ENCODE assay signal across 20 cellular contexts in the genomic region with DNA sequence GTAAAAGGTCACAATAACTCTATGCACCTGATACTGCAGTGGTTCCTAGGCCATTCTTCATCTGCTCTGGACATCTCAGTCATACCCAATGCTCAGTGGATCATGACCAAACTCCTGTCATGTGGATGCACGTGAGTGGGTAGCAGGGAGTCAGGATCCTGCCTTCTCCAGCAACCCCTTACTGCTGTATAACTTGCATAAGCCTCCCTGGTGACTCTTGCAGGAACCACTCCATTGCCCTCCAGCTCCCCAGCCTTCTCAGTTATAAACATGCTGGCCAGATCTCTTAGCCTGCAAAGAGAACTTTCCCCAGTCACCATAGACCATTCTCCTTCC.
DNase-seq lines count a peak whose midpoint lies in the region; ATAC-seq and TF ChIP-seq lines count a peak whose summit lies in the region.
"Had no signal": no experiment of that assay in that cellular context is flagged by ENCODE, and none has a peak within 500 bp of the region (broad histone marks: within the 10 kb centered on the region; RNA-seq: fewer than 3 reads in every experiment).

No MANE protein-coding gene starts in this region.

- no peak overlapping the region for H3K18ac ChIP-seq in neuronal stem cell (ENCODE audit: low read length)

- intact Hi-C loops in activated B cell treated with CpG ODN at 0.5 μM for 24 hours (cut with micrococcal nuclease), result loop anchor here (5.0 kb wide), 2 partner anchors 275 to 480 kb away; no protein-coding TSS in a partner anchor
- intact Hi-C loops in activated CD4-positive, alpha-beta T cell treated with anti-CD3 and anti-CD28 coated beads, Interleukin-2, amount 10 ng/mL, durations not matched to agents 24 days and 14 days (cut with micrococcal nuclease), result loop anchor here (5.0 kb wide), 1 partner anchor 115 kb away; no protein-coding TSS in a partner anchor

- ATAC-seq in GM19468 (IDR thresholded peaks at IDR 0.05; ENCODE audit: extremely low read depth, unreplicated experiment) (peak; percentile 18), activated B cell treated with CpG ODN at 0.5 μM for 24 hours (ENCODE audit: low read depth) (peak; percentile 22)
- no peak for ATAC-seq in stimulated activated effector memory CD8-positive, alpha-beta T cell treated with anti-CD3 and anti-CD28 coated beads, Interleukin-12 subunit alpha, Interleukin-12 subunit beta, amount 100 ng/mL, for 72 hours
- ATAC-seq: esophagus mucosa, gastroesophageal sphincter had no signal

- H3K9me3 ChIP-seq in neuronal stem cell (replicated peaks in 1 of 2; ENCODE audit: control insufficient read depth in 2 of 2, insufficient read depth in 1 of 2, low read depth in 1 of 2, low read length in 2 of 2), result no peaks in the 10 kb centered on the region
- H3K9me3 ChIP-seq: gastroesophageal sphincter, thoracic aorta had no signal

- TF ChIP-seq CTCF in activated B cell treated with CpG ODN at 0.5 μM for 24 hours (IDR thresholded peaks at IDR 0.05), result no peak

- no peak overlapping the region for H3K4me3 Mint-ChIP-seq in activated T-cell treated with anti-CD3 and anti-CD28 coated beads, Interleukin-2, amount 50 U/mL, for 24 hours
- H3K4me3 Mint-ChIP-seq in activated B cell treated with CpG ODN at 0.5 μM for 24 hours, result no peak overlapping the region
- no peak overlapping the region for H3K4me3 Mint-ChIP-seq in stimulated activated effector memory CD8-positive, alpha-beta T cell treated with anti-CD3 and anti-CD28 coated beads, Interleukin-12 subunit alpha, Interleukin-12 subunit beta, amount 100 ng/mL, for 72 hours
- no peak overlapping the region for H3K4me3 Mint-ChIP-seq in activated CD4-positive, alpha-beta T cell treated with anti-CD3 and anti-CD28 coated beads, Interleukin-2, amount 10 ng/mL, durations not matched to agents 24 days and 14 days
- H3K4me3 Mint-ChIP-seq: activated naive CD8-positive, alpha-beta T cell treated with anti-CD3 and anti-CD28 coated beads, Interleukin-2, amount 10 ng/mL, durations not matched to agents 7 days and 5 days had no signal

- H3K27me3 Mint-ChIP-seq in activated T-cell treated with anti-CD3 and anti-CD28 coated beads, Interleukin-2, amount 50 U/mL, for 24 hours, result no peaks in the 10 kb centered on the region
- H3K27me3 Mint-ChIP-seq in activated B cell treated with CpG ODN at 0.5 μM for 24 hours, result no peaks in the 10 kb centered on the region
- no peaks in the 10 kb centered on the region for H3K27me3 Mint-ChIP-seq in activated CD4-positive, alpha-beta T cell treated with anti-CD3 and anti-CD28 coated beads, Interleukin-2, amount 10 ng/mL, durations not matched to agents 24 days and 14 days
- H3K27me3 Mint-ChIP-seq: activated naive CD8-positive, alpha-beta T cell treated with anti-CD3 and anti-CD28 coated beads, Interleukin-2, amount 10 ng/mL, durations not matched to agents 7 days and 5 days had no signal

- H2AFZ ChIP-seq in neuronal stem cell (ENCODE audit: low read length), result no peak overlapping the region

- peaks cover 5 to 11% of the 10 kb centered on the region in 2 donors for H3K36me3 ChIP-seq in neuronal stem cell (replicated peaks in 1 of 2; ENCODE audit: control insufficient read depth in 2 of 2, insufficient read depth in 2 of 2, low read length in 2 of 2)
- H3K36me3 ChIP-seq: thoracic aorta had no signal

- no peak for DNase-seq in activated T-cell treated with anti-CD3 and anti-CD28 coated beads, Interleukin-2, amount 50 U/mL, for 24 hours
- no peak for DNase-seq in activated T-cell treated with anti-CD3 and anti-CD28 coated beads, Interleukin-2, amount 50 U/mL, for 1 hour
- DNase-seq in activated B cell treated with CpG ODN at 0.5 μM for 24 hours (no peak), DMS79 treated with DMSO at 0.1 percent for 48 hours (lab: John Stamatoyannopoulos, UW) (no peak), neuronal stem cell (ENCODE audit: low spot score) (no peak)
- no peak for DNase-seq in stimulated activated effector memory CD8-positive, alpha-beta T cell treated with anti-CD3 and anti-CD28 coated beads, Interleukin-12 subunit alpha, Interleukin-12 subunit beta, amount 100 ng/mL, for 72 hours (ENCODE audit: low spot score in 2 of 2)
- DNase-seq in activated CD4-positive, alpha-beta T cell treated with anti-CD3 and anti-CD28 coated beads, Interleukin-2, amount 10 ng/mL, durations not matched to agents 24 days and 14 days, result no peak
- DNase-seq: activated CD4-positive, CD25-positive, alpha-beta regulatory T cell treated with anti-CD3 and anti-CD28 coated beads, Interleukin-2, amount 50 U/mL, for 72 hours; activated naive CD8-positive, alpha-beta T cell treated with anti-CD3 and anti-CD28 coated beads, Interleukin-2, amount 10 ng/mL, durations not matched to agents 7 days and 5 days; cerebellar nuclear complex; effector CD8-positive, alpha-beta T cell; HCEC 1CT; mesenchymal stem cell; NCI-H1417 treated with DMSO at 0.1 percent for 48 hours; NCI-H345; RPMI8226 had no signal

- H3K23ac ChIP-seq in neuronal stem cell (ENCODE audit: low read depth, low read length, poor library complexity), result no peak overlapping the region

- no peak overlapping the region for H3K4me2 ChIP-seq in neuronal stem cell (ENCODE audit: insufficient read depth, low read length, poor library complexity, severe bottlenecking)

- H3K4me1 Mint-ChIP-seq in activated T-cell treated with anti-CD3 and anti-CD28 coated beads, Interleukin-2, amount 50 U/mL, for 24 hours (ENCODE audit: low read depth), result peaks cover 10% of the 10 kb centered on the region
- H3K4me1 Mint-ChIP-seq in activated B cell treated with CpG ODN at 0.5 μM for 24 hours, result peaks cover 36% of the 10 kb centered on the region
- peaks cover 5% of the 10 kb centered on the region for H3K4me1 Mint-ChIP-seq in stimulated activated effector memory CD8-positive, alpha-beta T cell treated with anti-CD3 and anti-CD28 coated beads, Interleukin-12 subunit alpha, Interleukin-12 subunit beta, amount 100 ng/mL, for 72 hours
- H3K4me1 Mint-ChIP-seq in activated CD4-positive, alpha-beta T cell treated with anti-CD3 and anti-CD28 coated beads, Interleukin-2, amount 10 ng/mL, durations not matched to agents 24 days and 14 days, result peaks cover 3% of the 10 kb centered on the region

- H3K9ac ChIP-seq in neuronal stem cell (ENCODE audit: low read depth, low read length, poor library complexity), result no peak overlapping the region

- POLR2A ChIA-PET in activated B cell treated with CpG ODN at 0.5 μM for 24 hours (lab: Charles Lee), result interaction anchor here (0.6 to 1.2 kb wide), 2 partner anchors 61 to 102 kb away, joined by 4 to 5 read pairs; partner anchors contain the start of gene MAPRE2

- H2BK12ac ChIP-seq in neuronal stem cell (ENCODE audit: low read length), result no peak overlapping the region

- CTCF ChIA-PET in activated B cell treated with CpG ODN at 0.5 μM for 24 hours (lab: Charles Lee), result interaction anchor here (1.2 to 5.8 kb wide), 6 partner anchors 20 to 134 kb away, joined by 3 to 130 read pairs (median 16); partner anchors contain the start of gene MAPRE2

- peak overlapping the region; percentile 35 for H3K27ac Mint-ChIP-seq in activated T-cell treated with anti-CD3 and anti-CD28 coated beads, Interleukin-2, amount 50 U/mL, for 24 hours
- H3K27ac Mint-ChIP-seq in activated B cell treated with CpG ODN at 0.5 μM for 24 hours, result no peak overlapping the region
- peak overlapping the region; percentile 49 for H3K27ac Mint-ChIP-seq in stimulated activated effector memory CD8-positive, alpha-beta T cell treated with anti-CD3 and anti-CD28 coated beads, Interleukin-12 subunit alpha, Interleukin-12 subunit beta, amount 100 ng/mL, for 72 hours
- H3K27ac Mint-ChIP-seq in activated CD4-positive, alpha-beta T cell treated with anti-CD3 and anti-CD28 coated beads, Interleukin-2, amount 10 ng/mL, durations not matched to agents 24 days and 14 days, result no peak overlapping the region
- H3K27ac Mint-ChIP-seq: activated naive CD8-positive, alpha-beta T cell treated with anti-CD3 and anti-CD28 coated beads, Interleukin-2, amount 10 ng/mL, durations not matched to agents 7 days and 5 days had no signal

- no peak overlapping the region for H3K4me3 ChIP-seq in neuronal stem cell (ENCODE audit: low read length in 2 of 2)
- H3K4me3 ChIP-seq: gastroesophageal sphincter, thoracic aorta had no signal

- H3K4ac ChIP-seq in neuronal stem cell (ENCODE audit: low read length), result no peak overlapping the region

- WGBS in neuronal stem cell (ENCODE audit: extremely low coverage in 2 of 2, insufficient read length in 2 of 2, insufficient replicate concordance in 1 of 2), 2 donors, result no CpG with 5 or more reads among the region's 1 CpG

- H3K9me3 Mint-ChIP-seq in activated T-cell treated with anti-CD3 and anti-CD28 coated beads, Interleukin-2, amount 50 U/mL, for 24 hours, result peaks cover 2% of the 10 kb centered on the region
- peaks cover 5% of the 10 kb centered on the region for H3K9me3 Mint-ChIP-seq in activated B cell treated with CpG ODN at 0.5 μM for 24 hours
- no peaks in the 10 kb centered on the region for H3K9me3 Mint-ChIP-seq in stimulated activated effector memory CD8-positive, alpha-beta T cell treated with anti-CD3 and anti-CD28 coated beads, Interleukin-12 subunit alpha, Interleukin-12 subunit beta, amount 100 ng/mL, for 72 hours
- H3K9me3 Mint-ChIP-seq in activated CD4-positive, alpha-beta T cell treated with anti-CD3 and anti-CD28 coated beads, Interleukin-2, amount 10 ng/mL, durations not matched to agents 24 days and 14 days, result no peaks in the 10 kb centered on the region
- H3K9me3 Mint-ChIP-seq: activated naive CD8-positive, alpha-beta T cell treated with anti-CD3 and anti-CD28 coated beads, Interleukin-2, amount 10 ng/mL, durations not matched to agents 7 days and 5 days had no signal

- H2BK5ac ChIP-seq in neuronal stem cell (ENCODE audit: low read length), result no peak overlapping the region

- no peak overlapping the region for H3K27ac ChIP-seq in neuronal stem cell (replicated peaks; ENCODE audit: low read length)
- H3K27ac ChIP-seq: gastroesophageal sphincter, thoracic aorta had no signal

- H3K36me3 Mint-ChIP-seq in activated T-cell treated with anti-CD3 and anti-CD28 coated beads, Interleukin-2, amount 50 U/mL, for 24 hours (ENCODE audit: low read depth), result peaks cover 60% of the 10 kb centered on the region
- peaks cover 47% of the 10 kb centered on the region for H3K36me3 Mint-ChIP-seq in activated B cell treated with CpG ODN at 0.5 μM for 24 hours (ENCODE audit: low read depth)
- peaks cover 50% of the 10 kb centered on the region for H3K36me3 Mint-ChIP-seq in stimulated activated effector memory CD8-positive, alpha-beta T cell treated with anti-CD3 and anti-CD28 coated beads, Interleukin-12 subunit alpha, Interleukin-12 subunit beta, amount 100 ng/mL, for 72 hours
- H3K36me3 Mint-ChIP-seq in activated CD4-positive, alpha-beta T cell treated with anti-CD3 and anti-CD28 coated beads, Interleukin-2, amount 10 ng/mL, durations not matched to agents 24 days and 14 days (ENCODE audit: low read depth), result peaks cover 35% of the 10 kb centered on the region

- no peak overlapping the region for H2BK15ac ChIP-seq in neuronal stem cell (ENCODE audit: low read length)

- H4K8ac ChIP-seq in neuronal stem cell (ENCODE audit: low read depth, low read length), result no peak overlapping the region

- no peak overlapping the region for H2AK5ac ChIP-seq in neuronal stem cell (ENCODE audit: low read depth, low read length)

- H3K27me3 ChIP-seq in neuronal stem cell (ENCODE audit: control insufficient read depth in 3 of 3, insufficient read depth in 3 of 3, low read depth in 1 of 3, low read length in 3 of 3), result no peaks in the 10 kb centered on the region
- H3K27me3 ChIP-seq: gastroesophageal sphincter had no signal

- H3K14ac ChIP-seq in neuronal stem cell (ENCODE audit: low read length), result no peak overlapping the region

- no peak overlapping the region for H4K91ac ChIP-seq in neuronal stem cell (ENCODE audit: low read depth, low read length, poor library complexity)

- no peaks in the 10 kb centered on the region for H3K79me1 ChIP-seq in neuronal stem cell (ENCODE audit: low read depth, low read length)

- H2BK120ac ChIP-seq in neuronal stem cell (ENCODE audit: low read depth, low read length), result no peak overlapping the region

- H3K4me1 ChIP-seq in neuronal stem cell (ENCODE audit: control insufficient read depth in 2 of 2, insufficient read depth in 1 of 2, low read depth in 1 of 2, low read length in 2 of 2), result no peaks in the 10 kb centered on the region

Comparison
In these comparisons a context has a peak if more than half of its experiments do, and no peak if none do; other contexts are left out.
1. H3K27ac Mint-ChIP-seq: peak in activated T-cell treated with anti-CD3 and anti-CD28 coated beads, Interleukin-2, amount 50 U/mL, for 24 hours (single experiment) and stimulated activated effector memory CD8-positive, alpha-beta T cell treated with anti-CD3 and anti-CD28 coated beads, Interleukin-12 subunit alpha, Interleukin-12 subunit beta, amount 100 ng/mL, for 72 hours (single experiment); none in activated B cell treated with CpG ODN at 0.5 μM for 24 hours (single experiment) and activated CD4-positive, alpha-beta T cell treated with anti-CD3 and anti-CD28 coated beads, Interleukin-2, amount 10 ng/mL, durations not matched to agents 24 days and 14 days (single experiment).